ENCODE assay signal across 10 cellular contexts in genomic region chr9:137639303-137640051, GRCh38. TPM values are rescaled to one million over a fixed set of nuclear protein-coding genes. Genes with fewer than 3 reads are reported as not detected.
DNase-seq lines count a peak whose midpoint lies in the region; ATAC-seq and TF ChIP-seq lines count a peak whose summit lies in the region.
"Had no signal": no experiment of that assay in that cellular context is flagged by ENCODE, and none has a peak within 500 bp of the region (broad histone marks: within the 10 kb centered on the region; RNA-seq: fewer than 3 reads in every experiment).

No MANE protein-coding gene starts in this region.

- no peaks in the 10 kb centered on the region for H3K9me3 ChIP-seq in adipocyte (ENCODE audit: control insufficient read depth, low read length)
- H3K9me3 ChIP-seq in BE2C = no peaks in the 10 kb centered on the region

- no peak overlapping the region for H4K8ac ChIP-seq in mesendoderm (ENCODE audit: low read depth, low read length)

- no peak overlapping the region for H2BK120ac ChIP-seq in mesendoderm (ENCODE audit: low read depth, low read length)

- no peak overlapping the region for H2AFZ ChIP-seq in GM23338

- H3K27ac ChIP-seq in GM23338 (ENCODE audit: low read depth) = peak overlapping the region; percentile 17; the same call in 1 of the 2 replicates
- H3K27ac ChIP-seq in mesendoderm (ENCODE audit: low read depth, low read length) = no peak overlapping the region

- no peak overlapping the region for H3K56ac ChIP-seq in mesendoderm (ENCODE audit: low read length)

- H4K20me1 ChIP-seq in GM23338 (replicated peaks; ENCODE audit: insufficient read depth) = peaks cover 77% of the 10 kb centered on the region

- no peak overlapping the region for H3K18ac ChIP-seq in mesendoderm (ENCODE audit: low read length)

- H2BK15ac ChIP-seq in mesendoderm (replicated peaks; ENCODE audit: low read depth) = no peak overlapping the region

- no peaks in the 10 kb centered on the region; the same call in 1 of the 2 replicates for H3F3A ChIP-seq in GM23338 (replicated peaks; ENCODE audit: low read depth)

- H3K4me1 Mint-ChIP-seq in GM23338 = peaks cover 7% of the 10 kb centered on the region; the same call in 2 of the 3 replicates
- H3K4me1 Mint-ChIP-seq in natural killer cell treated with Interleukin-12 subunit alpha and Interleukin-12 subunit beta and Interleukin-15 and Interleukin-18, amount 100 ng/mL, for 72 hours (ENCODE audit: low read depth in 2 of 2) = peaks cover 39 to 46% of the 10 kb centered on the region in 2 donors

- H3K9me3 Mint-ChIP-seq in GM23338 = no peaks in the 10 kb centered on the region
- no peaks in the 10 kb centered on the region for H3K9me3 Mint-ChIP-seq in natural killer cell treated with Interleukin-12 subunit alpha and Interleukin-12 subunit beta and Interleukin-15 and Interleukin-18, amount 100 ng/mL, for 72 hours

- H3K27ac Mint-ChIP-seq in GM23338 = no peak overlapping the region
- H3K27ac Mint-ChIP-seq in natural killer cell treated with Interleukin-12 subunit alpha and Interleukin-12 subunit beta and Interleukin-15 and Interleukin-18, amount 100 ng/mL, for 72 hours = peak overlapping the region; percentile 80 to 94

- H3K4me1 ChIP-seq in GM23338 (ENCODE audit: insufficient read depth) (no peaks in the 10 kb centered on the region; the same call in 1 of the 2 replicates), adipocyte (ENCODE audit: control insufficient read depth, insufficient read depth, low read length) (peaks cover 13% of the 10 kb centered on the region), BE2C (no peaks in the 10 kb centered on the region), mesendoderm (ENCODE audit: control insufficient read depth, low read depth, low read length) (no peaks in the 10 kb centered on the region)

- H2BK5ac ChIP-seq in mesendoderm (ENCODE audit: low read length) = no peak overlapping the region

- H3K9me2 ChIP-seq in GM23338 (ENCODE audit: insufficient read depth) = no peaks in the 10 kb centered on the region

- no peak overlapping the region for H3K4me2 ChIP-seq in GM23338
- no peak overlapping the region for H3K4me2 ChIP-seq in mesendoderm (ENCODE audit: low read length)

- TF ChIP-seq CTCF in GM12865 (IDR thresholded peaks at IDR 0.05; ENCODE audit: insufficient read depth, low read depth, low read length, missing control alignments) (no peak), GM23338 (conservative IDR thresholded peaks at IDR 0.05; ENCODE audit: low read depth in 2 of 2) (no peak), BE2C (IDR thresholded peaks at IDR 0.05; ENCODE audit: low read depth, low read length) (no peak)

- H4K5ac ChIP-seq in mesendoderm (ENCODE audit: low read length) = no peak overlapping the region

- H3K36me3 ChIP-seq in GM23338 (ENCODE audit: insufficient read depth) (no peaks in the 10 kb centered on the region), adipocyte (ENCODE audit: control insufficient read depth, insufficient read depth, low read length, severe bottlenecking) (peaks cover 5% of the 10 kb centered on the region), BE2C (peaks cover 2% of the 10 kb centered on the region; the same call in 1 of the 2 replicates), mesendoderm (ENCODE audit: control insufficient read depth, insufficient read depth, low read length) (no peaks in the 10 kb centered on the region)

- no peak for ATAC-seq in GM23338
- ATAC-seq in natural killer cell treated with Interleukin-12 subunit alpha and Interleukin-12 subunit beta and Interleukin-15 and Interleukin-18, amount 100 ng/mL, for 72 hours = peak; percentile 90 to 94

- H3K79me2 ChIP-seq in GM23338 (replicated peaks; ENCODE audit: insufficient read depth) = peaks cover 100% of the 10 kb centered on the region
- peaks cover 64% of the 10 kb centered on the region for H3K79me2 ChIP-seq in mesendoderm (ENCODE audit: control insufficient read depth, insufficient read depth, low read length)

- peaks cover 10% of the 10 kb centered on the region for H3K36me3 Mint-ChIP-seq in GM23338 (ENCODE audit: low read depth)
- peaks cover 14% of the 10 kb centered on the region for H3K36me3 Mint-ChIP-seq in natural killer cell treated with Interleukin-12 subunit alpha and Interleukin-12 subunit beta and Interleukin-15 and Interleukin-18, amount 100 ng/mL, for 72 hours

- WGBS in mesendoderm (ENCODE audit: extremely low coverage, insufficient coverage, low lambda C conversion rate) = no CpG with 5 or more reads among the region's 12 CpGs

- H3K4me3 ChIP-seq in GM12865 (ENCODE audit: low read depth, low read length) (peak overlapping the region; percentile 48), GM23338 (no peak overlapping the region), adipocyte (ENCODE audit: low read length) (peak overlapping the region; percentile 76), BE2C (ENCODE audit: low read depth, low read length) (no peak overlapping the region), mesendoderm (ENCODE audit: low read length) (no peak overlapping the region)

- no peak overlapping the region for H3K4me3 Mint-ChIP-seq in GM23338
- peak overlapping the region; percentile 84 for H3K4me3 Mint-ChIP-seq in natural killer cell treated with Interleukin-12 subunit alpha and Interleukin-12 subunit beta and Interleukin-15 and Interleukin-18, amount 100 ng/mL, for 72 hours

- H3K9ac ChIP-seq in adipocyte (ENCODE audit: low read length) (peak overlapping the region; percentile 37), mesendoderm (ENCODE audit: low read length) (no peak overlapping the region)

- DNase-seq in GM12865 (ENCODE audit: low read depth) = peak; percentile 44
- no peak for DNase-seq in GM23338 (ENCODE audit: low spot score)
- DNase-seq in adipocyte (ENCODE audit: low read depth) = no peak
- DNase-seq in natural killer cell treated with Interleukin-12 subunit alpha and Interleukin-12 subunit beta and Interleukin-15 and Interleukin-18, amount 100 ng/mL, for 72 hours (ENCODE audit: low spot score) = no peak
- no peak for DNase-seq in BE2C
- no peak for DNase-seq in mesendoderm
- no peak for DNase-seq in activated gamma-delta T cell (lab: John Stamatoyannopoulos, UW)
- DNase-seq: activated CD4-positive, CD25-positive, alpha-beta regulatory T cell; mammary epithelial cell; NCI-H226 had no signal

- H3K27me3 ChIP-seq in GM23338 (ENCODE audit: insufficient read depth) (no peaks in the 10 kb centered on the region), adipocyte (replicated peaks; ENCODE audit: control insufficient read depth, insufficient read depth, low read length) (no peaks in the 10 kb centered on the region), BE2C (no peaks in the 10 kb centered on the region), mesendoderm (ENCODE audit: insufficient read depth, low read length, poor library complexity) (no peaks in the 10 kb centered on the region)

- H3K27me3 Mint-ChIP-seq in GM23338 (ENCODE audit: insufficient read depth, low read depth, poor library complexity) = peaks cover 3% of the 10 kb centered on the region
- H3K27me3 Mint-ChIP-seq in natural killer cell treated with Interleukin-12 subunit alpha and Interleukin-12 subunit beta and Interleukin-15 and Interleukin-18, amount 100 ng/mL, for 72 hours = no peaks in the 10 kb centered on the region

- H2AK5ac ChIP-seq in mesendoderm (ENCODE audit: low read length) = no peak overlapping the region

- H3K79me1 ChIP-seq in mesendoderm (ENCODE audit: low read length) = peaks cover 20% of the 10 kb centered on the region

- H3K4ac ChIP-seq in mesendoderm (ENCODE audit: low read depth, low read length) = no peak overlapping the region

- no peak overlapping the region for H3K23ac ChIP-seq in mesendoderm (ENCODE audit: low read length)

RNA-seq across cellular contexts. Expression of gene EHMT1, which starts 20.7 kb away (rescaled TPM):
- total RNA-seq in GM23338 (2014; rRNA removed; shearing (Covaris generic)) = 160 and 177 TPM in 2 replicates
- 162 and 166 TPM in 2 replicates for polyA plus RNA-seq in GM23338 (2016; fragmentation: Nextera tagmentation; extraction: Ambion mirVana)
- total RNA-seq in natural killer cell treated with Interleukin-12 subunit alpha and Interleukin-12 subunit beta and Interleukin-15 and Interleukin-18, amount 100 ng/mL, for 72 hours = 100 to 1,000 TPM in 1 of 2 donors, 10 to 100 TPM in 1; 93.1 to 184 TPM
- 130 TPM for polyA plus RNA-seq in BE2C (2012; ENCODE audit: insufficient read depth, insufficient read length, low read depth)
- polyA plus RNA-seq in mesendoderm (2013, experiment 1 of 2) = 64.8 TPM
- 67.8 TPM for polyA plus RNA-seq in mesendoderm (2013, experiment 2 of 2)

RNA-seq across cellular contexts. Expression of gene ARRDC1, which starts 34.0 kb away (rescaled TPM):
- 33.9 and 63.8 TPM in 2 replicates for total RNA-seq in GM23338 (2014; rRNA removed; shearing (Covaris generic))
- polyA plus RNA-seq in GM23338 (2016; fragmentation: Nextera tagmentation; extraction: Ambion mirVana) = 33.5 and 36.6 TPM in 2 replicates
- total RNA-seq in natural killer cell treated with Interleukin-12 subunit alpha and Interleukin-12 subunit beta and Interleukin-15 and Interleukin-18, amount 100 ng/mL, for 72 hours = 10 to 100 TPM; 56.6 to 64.7 TPM
- 69.9 TPM for polyA plus RNA-seq in BE2C (2012; ENCODE audit: insufficient read depth, insufficient read length, low read depth)
- 12.8 TPM for polyA plus RNA-seq in mesendoderm (2013, experiment 1 of 2)
- polyA plus RNA-seq in mesendoderm (2013, experiment 2 of 2) = 11.7 TPM

RNA-seq across cellular contexts. Expression of gene ZMYND19, which starts 49.2 kb away (rescaled TPM):
- 50.3 and 58.5 TPM in 2 replicates for total RNA-seq in GM23338 (2014; rRNA removed; shearing (Covaris generic))
- polyA plus RNA-seq in GM23338 (2016; fragmentation: Nextera tagmentation; extraction: Ambion mirVana) = 25.8 and 41.7 TPM in 2 replicates
- total RNA-seq in natural killer cell treated with Interleukin-12 subunit alpha and Interleukin-12 subunit beta and Interleukin-15 and Interleukin-18, amount 100 ng/mL, for 72 hours = 10 to 100 TPM; 31.5 to 96.1 TPM
- 119 TPM for polyA plus RNA-seq in BE2C (2012; ENCODE audit: insufficient read depth, insufficient read length, low read depth)
- polyA plus RNA-seq in mesendoderm (2013, experiment 1 of 2) = 30.2 TPM
- 29.7 TPM for polyA plus RNA-seq in mesendoderm (2013, experiment 2 of 2)

Comparison
In these comparisons a context has a peak if more than half of its experiments do, and no peak if none do; other contexts are left out.
1. H3K4me3 ChIP-seq: peak in GM12865 (single experiment) and adipocyte (single experiment); none in GM23338 (single experiment), BE2C (single experiment) and mesendoderm (single experiment).